In the genomic region with DNA sequence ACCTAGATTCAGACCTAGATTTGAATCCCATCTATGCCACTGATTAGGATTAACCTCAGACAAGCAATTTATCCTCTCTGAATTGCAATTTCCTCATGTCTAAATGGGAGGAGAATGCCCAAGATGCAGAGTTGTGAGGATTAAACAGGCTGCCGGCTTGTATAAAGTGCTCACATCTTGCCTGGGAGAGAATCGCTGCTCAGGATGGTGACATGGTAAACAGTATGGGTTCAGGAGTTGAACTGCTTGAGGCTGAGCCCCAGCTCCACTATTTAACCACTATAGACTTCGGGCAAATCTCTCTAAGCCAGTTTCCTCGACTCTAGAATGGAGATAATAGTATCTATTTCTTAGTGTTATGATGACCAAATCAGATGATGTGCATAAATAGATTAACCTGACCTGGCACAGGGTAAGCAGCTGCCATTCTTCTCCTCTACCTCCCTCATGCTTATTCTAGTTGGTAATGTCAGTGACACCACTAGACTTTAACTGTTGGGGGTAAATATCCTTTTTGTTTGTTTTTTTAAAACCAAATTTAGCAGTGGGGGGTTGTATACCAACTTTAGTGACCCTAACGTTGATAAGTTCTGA, we compare ENCODE assay signal across 8 cellular contexts. TPM values are rescaled to one million over a fixed set of nuclear protein-coding genes. Genes with fewer than 3 reads are reported as not detected.
A peak's percentile ranks its signal among the peaks of the same experiment; 100 is the strongest.
DNase-seq lines count a peak whose midpoint lies in the region; ATAC-seq and TF ChIP-seq lines count a peak whose summit lies in the region.

No MANE protein-coding gene starts in this region.

- POLR2A ChIA-PET in activated CD8-positive, alpha-beta T cell treated with anti-CD3 and anti-CD28 coated beads for 36 hours (lab: Charles Lee): interaction anchor here (0.7 to 3.2 kb wide), 28 partner anchors 10 to 364 kb away, joined by 3 to 36 read pairs (median 6); a partner anchor contains a TSS

- H3K9me3 Mint-ChIP-seq in activated CD8-positive, alpha-beta memory T cell treated with anti-CD3 and anti-CD28 coated beads, Interleukin-2, amount 10 ng/mL, durations not matched to agents 7 days and 5 days (ENCODE audit: low read depth): no peaks in the 10 kb centered on the region
- H3K9me3 Mint-ChIP-seq in activated CD8-positive, alpha-beta T cell treated with anti-CD3 and anti-CD28 coated beads for 36 hours: no peaks in the 10 kb centered on the region

- peaks cover 35% of the 10 kb centered on the region for H3K36me3 Mint-ChIP-seq in activated CD8-positive, alpha-beta memory T cell treated with anti-CD3 and anti-CD28 coated beads, Interleukin-2, amount 10 ng/mL, durations not matched to agents 7 days and 5 days
- H3K36me3 Mint-ChIP-seq in activated CD8-positive, alpha-beta T cell treated with anti-CD3 and anti-CD28 coated beads for 36 hours (ENCODE audit: low read depth): peaks cover 46% of the 10 kb centered on the region

- peaks cover 3% of the 10 kb centered on the region; the same call in 1 of the 2 replicates for H3K4me1 ChIP-seq in iPS-20b (ENCODE audit: insufficient read depth, low read length)
- peaks cover 5% of the 10 kb centered on the region for H3K4me1 ChIP-seq in thymus (ENCODE audit: control insufficient read depth, insufficient read depth, low read length)

- peak; percentile 1 for ATAC-seq in activated CD8-positive, alpha-beta memory T cell treated with anti-CD3 and anti-CD28 coated beads, Interleukin-2, amount 10 ng/mL, durations not matched to agents 7 days and 5 days
- ATAC-seq in activated CD8-positive, alpha-beta T cell treated with anti-CD3 and anti-CD28 coated beads for 36 hours: peak; percentile 2
- no peak for ATAC-seq in GM18519 (IDR thresholded peaks at IDR 0.05; ENCODE audit: low FRiP score, unreplicated experiment)
- no peak for ATAC-seq in HG03469 (IDR thresholded peaks at IDR 0.05; ENCODE audit: unreplicated experiment)

- H3K27me3 Mint-ChIP-seq in activated CD8-positive, alpha-beta memory T cell treated with anti-CD3 and anti-CD28 coated beads, Interleukin-2, amount 10 ng/mL, durations not matched to agents 7 days and 5 days: no peaks in the 10 kb centered on the region
- H3K27me3 Mint-ChIP-seq in activated CD8-positive, alpha-beta T cell treated with anti-CD3 and anti-CD28 coated beads for 36 hours: no peaks in the 10 kb centered on the region

- peak overlapping the region; percentile 100 for H3K4me3 Mint-ChIP-seq in activated CD8-positive, alpha-beta memory T cell treated with anti-CD3 and anti-CD28 coated beads, Interleukin-2, amount 10 ng/mL, durations not matched to agents 7 days and 5 days
- peak overlapping the region; percentile 96 for H3K4me3 Mint-ChIP-seq in activated CD8-positive, alpha-beta T cell treated with anti-CD3 and anti-CD28 coated beads for 36 hours

- peak overlapping the region; percentile 99 for H3K27ac Mint-ChIP-seq in activated CD8-positive, alpha-beta memory T cell treated with anti-CD3 and anti-CD28 coated beads, Interleukin-2, amount 10 ng/mL, durations not matched to agents 7 days and 5 days
- peak overlapping the region; percentile 99 for H3K27ac Mint-ChIP-seq in activated CD8-positive, alpha-beta T cell treated with anti-CD3 and anti-CD28 coated beads for 36 hours

- H3K9me3 ChIP-seq in iPS-20b (ENCODE audit: insufficient read depth, low read depth, low read length): no peaks in the 10 kb centered on the region
- H3K9me3 ChIP-seq in thymus (ENCODE audit: control insufficient read depth): no peaks in the 10 kb centered on the region

- H3K27ac ChIP-seq in iPS-20b (ENCODE audit: low read length): no peak overlapping the region
- peak overlapping the region; percentile 67 for H3K27ac ChIP-seq in thymus (ENCODE audit: low read depth)

- H3K9ac ChIP-seq in iPS-20b (ENCODE audit: low read depth, low read length): peak overlapping the region; percentile 49; the same call in 1 of the 2 replicates

- CTCF ChIA-PET in activated CD8-positive, alpha-beta memory T cell treated with anti-CD3 and anti-CD28 coated beads, Interleukin-2, amount 10 ng/mL, durations not matched to agents 7 days and 5 days (lab: Charles Lee): interaction anchor here (0.7 to 3.7 kb wide), 29 partner anchors 10 to 420 kb away, joined by 3 to 41 read pairs (median 4); a partner anchor contains a TSS
- CTCF ChIA-PET in activated CD8-positive, alpha-beta T cell treated with anti-CD3 and anti-CD28 coated beads for 36 hours (lab: Charles Lee): interaction anchor here (0.8 to 2.6 kb wide), 24 partner anchors 10 to 419 kb away, joined by 3 to 21 read pairs (median 5); a partner anchor contains a TSS

- intact Hi-C loops in activated CD8-positive, alpha-beta T cell treated with anti-CD3 and anti-CD28 coated beads for 36 hours (cut with micrococcal nuclease): loop anchor here (10.0 kb wide), 1 partner anchor 153 kb away; a partner anchor contains a TSS

- peaks cover 57% of the 10 kb centered on the region for H3K36me3 ChIP-seq in iPS-20b (ENCODE audit: insufficient read depth, low read depth, low read length)
- peaks cover 33% of the 10 kb centered on the region for H3K36me3 ChIP-seq in thymus (ENCODE audit: control insufficient read depth, insufficient read depth)

- H3K4me3 ChIP-seq in iPS-20b (ENCODE audit: low read length) (peak overlapping the region; percentile 71), thymus (ENCODE audit: low read length) (peak overlapping the region; percentile 61)

- H3K4me1 Mint-ChIP-seq in activated CD8-positive, alpha-beta memory T cell treated with anti-CD3 and anti-CD28 coated beads, Interleukin-2, amount 10 ng/mL, durations not matched to agents 7 days and 5 days: peaks cover 36% of the 10 kb centered on the region
- peaks cover 24% of the 10 kb centered on the region for H3K4me1 Mint-ChIP-seq in activated CD8-positive, alpha-beta T cell treated with anti-CD3 and anti-CD28 coated beads for 36 hours (ENCODE audit: low read depth)

- no peaks in the 10 kb centered on the region for H3K27me3 ChIP-seq in iPS-20b (ENCODE audit: insufficient read depth, low read length)
- no peaks in the 10 kb centered on the region for H3K27me3 ChIP-seq in thymus (ENCODE audit: control insufficient read depth, insufficient read depth)

- DNase-seq in activated CD8-positive, alpha-beta memory T cell treated with anti-CD3 and anti-CD28 coated beads, Interleukin-2, amount 10 ng/mL, durations not matched to agents 7 days and 5 days: no peak
- no peak for DNase-seq in activated CD8-positive, alpha-beta memory T cell treated with anti-CD3 and anti-CD28 coated beads, Interleukin-2, amount 50 U/mL, for 4 hours
- no peak for DNase-seq in activated CD8-positive, alpha-beta T cell treated with anti-CD3 and anti-CD28 coated beads for 36 hours
- no peak for DNase-seq in hypothalamus (lab: John Stamatoyannopoulos, UW)

- no peak for TF ChIP-seq CTCF in activated CD8-positive, alpha-beta T cell treated with anti-CD3 and anti-CD28 coated beads for 36 hours (IDR thresholded peaks at IDR 0.05)

- WGBS in thymus: 37% methylated on average over 5 of the region's 5 CpGs

RNA-seq across cellular contexts. Expression of a gene that starts 0.7 kb away (rescaled TPM):
- 100 to 1,000 TPM; 889 to 934 TPM for total RNA-seq in activated CD8-positive, alpha-beta memory T cell treated with anti-CD3 and anti-CD28 coated beads, Interleukin-2, amount 10 ng/mL, durations not matched to agents 7 days and 5 days
- 1,000 to 10,000 TPM; 1,640 to 1,647 TPM for total RNA-seq in activated CD8-positive, alpha-beta T cell treated with anti-CD3 and anti-CD28 coated beads for 36 hours
- polyA plus RNA-seq in thymus: 4,515 TPM

RNA-seq across cellular contexts. Expression of a gene that starts 9.1 kb away (rescaled TPM):
- total RNA-seq in activated CD8-positive, alpha-beta memory T cell treated with anti-CD3 and anti-CD28 coated beads, Interleukin-2, amount 10 ng/mL, durations not matched to agents 7 days and 5 days: 100 to 1,000 TPM; 125 to 175 TPM
- total RNA-seq in activated CD8-positive, alpha-beta T cell treated with anti-CD3 and anti-CD28 coated beads for 36 hours: 10 to 100 TPM; 33.4 to 35.8 TPM
- 47.6 TPM for polyA plus RNA-seq in thymus

RNA-seq across cellular contexts. Expression of a gene that starts 17.1 kb away (rescaled TPM):
- 10 to 100 TPM; 16.9 to 17.4 TPM for total RNA-seq in activated CD8-positive, alpha-beta memory T cell treated with anti-CD3 and anti-CD28 coated beads, Interleukin-2, amount 10 ng/mL, durations not matched to agents 7 days and 5 days
- total RNA-seq in activated CD8-positive, alpha-beta T cell treated with anti-CD3 and anti-CD28 coated beads for 36 hours: 10 to 100 TPM; 16.1 to 17.0 TPM
- polyA plus RNA-seq in thymus: 8.8 TPM

RNA-seq across cellular contexts. Expression of a gene that starts 17.6 kb away (rescaled TPM):
- total RNA-seq in activated CD8-positive, alpha-beta memory T cell treated with anti-CD3 and anti-CD28 coated beads, Interleukin-2, amount 10 ng/mL, durations not matched to agents 7 days and 5 days: under 1 TPM in 1 of 2 experiments, not detected in 1; 0.30 TPM
- 1 to 10 TPM; 2.2 to 2.8 TPM for total RNA-seq in activated CD8-positive, alpha-beta T cell treated with anti-CD3 and anti-CD28 coated beads for 36 hours
- 1.1 TPM for polyA plus RNA-seq in thymus

RNA-seq across cellular contexts. Expression of a gene that starts 24.7 kb away (rescaled TPM):
- 10 to 100 TPM; 10.7 to 16.8 TPM for total RNA-seq in activated CD8-positive, alpha-beta memory T cell treated with anti-CD3 and anti-CD28 coated beads, Interleukin-2, amount 10 ng/mL, durations not matched to agents 7 days and 5 days
- total RNA-seq in activated CD8-positive, alpha-beta T cell treated with anti-CD3 and anti-CD28 coated beads for 36 hours: 10 to 100 TPM; 35.9 to 39.4 TPM
- 51.7 TPM for polyA plus RNA-seq in thymus

Comparison
In these comparisons a context has a peak if more than half of its experiments do, and no peak if none do; other contexts are left out.
1. ATAC-seq: peak in activated CD8-positive, alpha-beta memory T cell treated with anti-CD3 and anti-CD28 coated beads, Interleukin-2, amount 10 ng/mL, durations not matched to agents 7 days and 5 days (single experiment) and activated CD8-positive, alpha-beta T cell treated with anti-CD3 and anti-CD28 coated beads for 36 hours (single experiment); none in GM18519 (single experiment) and HG03469 (single experiment).